Comparison of ENCODE assay signal across 8 cellular contexts in genomic region chr2:219597552-219598307, GRCh38. TPM values are rescaled to one million over a fixed set of nuclear protein-coding genes. Genes with fewer than 3 reads are reported as not detected.
A peak's percentile ranks its signal among the peaks of the same experiment; 100 is the strongest.
DNase-seq lines count a peak whose midpoint lies in the region; ATAC-seq and TF ChIP-seq lines count a peak whose summit lies in the region.

Gene STK11IP (plus strand): TSS chr2:219597857. CDS start chr2:219598120, 263 bp downstream.

- TF ChIP-seq CTCF in AG10803 (conservative IDR thresholded peaks at IDR 0.05; ENCODE audit: low read length): no peak

- peak; percentile 96 for DNase-seq in AG10803 (ENCODE audit: low read depth)
- DNase-seq in NCI-H460 (ENCODE audit: extremely low read depth, low read depth): peak; percentile 97
- peak; percentile 91 for DNase-seq in activated CD4-positive, CD25-positive, alpha-beta regulatory T cell treated with anti-CD3 and anti-CD28 coated beads, Interleukin-2, amount 50 U/mL, for 72 hours
- peak; percentile 58 to 83 for DNase-seq in cerebellar nuclear complex (lab: John Stamatoyannopoulos, UW)
- DNase-seq in islet precursor cell: peak; percentile 99
- DNase-seq in stimulated activated CD4-positive, alpha-beta T cell treated with anti-CD3 and anti-CD28 coated beads, Interleukin-12 subunit alpha, Interleukin-12 subunit beta, amount 100 ng/mL, for 48 hours (ENCODE audit: low read depth in 2 of 3, low spot score in 1 of 3): peak; percentile 80 to 90 (median 87)

- ATAC-seq in GM19043 (IDR thresholded peaks at IDR 0.05; ENCODE audit: low read depth, unreplicated experiment) (peak; percentile 90), HG03378 (IDR thresholded peaks at IDR 0.05; ENCODE audit: unreplicated experiment) (peak; percentile 83)

- peak within 1 kb of the TSS; percentile 95 for H3K4me3 ChIP-seq in AG10803 (ENCODE audit: low read length)

RNA-seq across cellular contexts. Expression of gene STK11IP, which starts in this region (rescaled TPM):
- total RNA-seq in NCI-H460 (2014; rRNA removed; shearing (Covaris generic)): 18.1 and 21.6 TPM in 2 replicates
- polyA plus RNA-seq in NCI-H460 (2014; cell fraction: nucleus; rRNA removed): 73.2 and 86.3 TPM in 2 replicates

Comparison
In these comparisons a context has a peak if more than half of its experiments do, and no peak if none do; other contexts are left out.
1. Peak in every context shown above with its lines: DNase-seq, ATAC-seq and H3K4me3 ChIP-seq.